ENCODE assay signal across 1 cellular context in genomic region chr16:84985079-84986065, GRCh38.
TF ChIP-seq lines count a peak whose summit lies in the region.

No MANE protein-coding gene starts in this region.

TF ChIP-seq in GM23338, 12 proteins besides CTCF, POLR2A, EP300 and RAD21 (continued from another document):
- TF ChIP-seq REST (IDR thresholded peaks at IDR 0.05; ENCODE audit: unreplicated experiment) = no peak
- TF ChIP-seq STAT1 (IDR thresholded peaks at IDR 0.05; ENCODE audit: unreplicated experiment) = no peak
- TF ChIP-seq ZNF114 (CRISPR knock-in tag; IDR thresholded peaks at IDR 0.05) = no peak
- no peak for TF ChIP-seq CREB1 (CRISPR knock-in tag; IDR thresholded peaks at IDR 0.05; ENCODE audit: low read depth)
- no peak for TF ChIP-seq ETS1 (IDR thresholded peaks at IDR 0.05)
- TF ChIP-seq EZH2 (IDR thresholded peaks at IDR 0.05; ENCODE audit: low read depth, unreplicated experiment) = no peak
TF ChIP-seq in GM23338: peak in this region for 0.
